Comparison of ENCODE assay signal across 17 cellular contexts in genomic region chr4:70365479-70365878, GRCh38. TPM values are rescaled to one million over a fixed set of nuclear protein-coding genes. Genes with fewer than 3 reads are reported as not detected.
A peak's percentile ranks its signal among the peaks of the same experiment; 100 is the strongest.
DNase-seq lines count a peak whose midpoint lies in the region; ATAC-seq and TF ChIP-seq lines count a peak whose summit lies in the region.
"Had no signal": no experiment of that assay in that cellular context is flagged by ENCODE, and none has a peak within 500 bp of the region (broad histone marks: within the 10 kb centered on the region; RNA-seq: fewer than 3 reads in every experiment).

No MANE protein-coding gene starts in this region.

- no peak overlapping the region for H3K27ac ChIP-seq in prostate gland
- H3K27ac ChIP-seq: heart right ventricle, left ventricle myocardium inferior, sigmoid colon, stomach had no signal

- no peak overlapping the region for H3K4me3 ChIP-seq in prostate gland
- H3K4me3 ChIP-seq: heart right ventricle, left ventricle myocardium inferior, sigmoid colon, stomach had no signal

- intact Hi-C loops in prostate gland (cut with DNase I): no loop called here

- H3K36me3 ChIP-seq in prostate gland: no peaks in the 10 kb centered on the region
- H3K36me3 ChIP-seq: heart right ventricle, left ventricle myocardium inferior, sigmoid colon, stomach had no signal

- H3K4me1 ChIP-seq in prostate gland (replicated peaks): no peaks in the 10 kb centered on the region
- H3K4me1 ChIP-seq: heart right ventricle, left ventricle myocardium inferior, sigmoid colon had no signal

- TF ChIP-seq POLR2A in prostate gland (IDR thresholded peaks at IDR 0.05): no peak

- peak; percentile 25 for DNase-seq in COLO829 (ENCODE audit: low spot score)
- DNase-seq in RPMI8226: peak; percentile 41
- DNase-seq in prostate gland (ENCODE audit: low spot score): no peak
- no peak for DNase-seq in NCI-H524 (lab: John Stamatoyannopoulos, UW)
- DNase-seq: DND-41; heart right ventricle; left ventricle myocardium inferior; naive thymus-derived CD8-positive, alpha-beta T cell; NK-92 treated with Interleukin-12 subunit alpha and Interleukin-12 subunit beta, amount 100 ng/mL, for 24 hours; sigmoid colon; stomach had no signal

- peak; percentile 39 for ATAC-seq in HG03342 (IDR thresholded peaks at IDR 0.05; ENCODE audit: unreplicated experiment)
- no peak for ATAC-seq in GM18861 (IDR thresholded peaks at IDR 0.05; ENCODE audit: unreplicated experiment)
- ATAC-seq: heart right ventricle; naive thymus-derived CD8-positive, alpha-beta T cell; SK-N-SH treated with all-trans-retinoic acid at 6 μM for 48 hours; WTC11 had no signal

- TF ChIP-seq CTCF in prostate gland (IDR thresholded peaks at IDR 0.05): no peak

- no peaks in the 10 kb centered on the region for H3K9me3 ChIP-seq in prostate gland
- H3K9me3 ChIP-seq: heart right ventricle, left ventricle myocardium inferior, sigmoid colon, stomach had no signal

- H3K27me3 ChIP-seq in prostate gland (replicated peaks; ENCODE audit: insufficient read depth): no peaks in the 10 kb centered on the region
- H3K27me3 ChIP-seq: heart right ventricle, sigmoid colon, stomach had no signal

- 53% methylated on average over 2 of the region's 2 CpGs for WGBS in prostate gland

RNA-seq across cellular contexts. Expression of gene SMR3A, which starts 4.9 kb away (rescaled TPM):
- not detected for total RNA-seq in prostate gland
- total RNA-seq: chondrocyte; H4; heart right ventricle; left ventricle myocardium inferior; naive thymus-derived CD8-positive, alpha-beta T cell; sigmoid colon; stomach; WTC11 had no signal

RNA-seq across cellular contexts. Expression of gene SMR3B, which starts 17.5 kb away (rescaled TPM):
- total RNA-seq in prostate gland: not detected
- total RNA-seq: chondrocyte; H4; heart right ventricle; left ventricle myocardium inferior; naive thymus-derived CD8-positive, alpha-beta T cell; sigmoid colon; stomach; WTC11 had no signal

RNA-seq across cellular contexts. Expression of gene CABS1, which starts 30.7 kb away (rescaled TPM):
- 1 to 10 TPM in 1 of 2 donors, not detected in 1; 2.4 TPM for total RNA-seq in prostate gland
- total RNA-seq: chondrocyte; H4; heart right ventricle; left ventricle myocardium inferior; naive thymus-derived CD8-positive, alpha-beta T cell; sigmoid colon; stomach; WTC11 had no signal

RNA-seq across cellular contexts. Expression of gene OPRPN, which starts 32.3 kb away (rescaled TPM):
- total RNA-seq in prostate gland: not detected
- total RNA-seq: chondrocyte; H4; heart right ventricle; left ventricle myocardium inferior; naive thymus-derived CD8-positive, alpha-beta T cell; sigmoid colon; stomach; WTC11 had no signal

Comparison
In these comparisons a context has a peak if more than half of its experiments do, and no peak if none do; other contexts are left out.
1. DNase-seq: peak in COLO829 (single experiment) and RPMI8226 (single experiment); none in prostate gland (single experiment) and NCI-H524 (0 of 2).